ENCODE assay signal across 8 cellular contexts in the genomic region with DNA sequence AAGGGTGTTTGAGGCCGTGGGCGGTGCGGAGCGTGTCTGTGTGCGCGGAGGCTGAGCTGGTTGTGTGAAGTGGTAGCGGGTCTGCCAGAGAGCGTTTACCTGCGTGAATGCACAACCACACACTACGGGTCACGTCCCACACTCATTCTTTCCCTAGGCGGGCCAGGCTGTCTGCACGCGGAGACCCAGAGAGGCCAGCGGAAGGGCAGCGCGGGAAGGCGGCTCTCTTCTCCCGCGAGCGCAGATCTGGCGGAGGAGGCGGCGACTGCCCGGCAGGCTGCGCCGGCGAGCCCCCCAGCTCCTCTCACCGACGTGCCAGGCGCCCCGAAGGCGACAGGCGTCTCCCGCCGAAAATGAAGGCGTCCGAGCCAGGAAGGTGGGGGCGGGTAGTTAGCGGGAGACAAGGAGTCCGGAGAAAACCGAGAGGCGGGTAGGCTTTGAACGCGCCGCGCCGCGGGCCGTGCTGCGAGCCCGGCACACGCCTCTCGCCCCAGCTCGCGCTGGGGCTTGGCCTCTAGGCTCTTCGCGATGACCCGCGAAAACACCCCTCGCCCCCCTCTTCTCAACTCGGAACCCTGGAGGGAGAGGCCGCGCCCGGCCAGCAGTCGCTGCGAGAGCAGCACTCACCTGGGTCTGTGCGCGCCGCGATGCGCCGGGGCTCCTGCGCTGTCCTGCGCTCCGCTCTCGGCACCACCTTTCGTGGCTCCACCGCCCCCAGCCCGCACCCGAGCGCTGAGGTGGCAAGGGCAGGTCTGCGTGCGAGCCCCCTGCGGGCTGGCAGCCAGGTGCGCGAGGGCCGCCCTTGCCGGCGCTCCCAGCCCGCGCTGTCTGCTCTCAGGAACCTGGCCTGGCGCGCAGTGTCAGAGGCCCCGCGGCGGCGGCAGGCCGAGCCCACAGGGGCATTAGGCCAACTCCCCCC. TPM values are rescaled to one million over a fixed set of nuclear protein-coding genes. Genes with fewer than 3 reads are reported as not detected.
DNase-seq lines count a peak whose midpoint lies in the region; ATAC-seq, FAIRE-seq and TF ChIP-seq lines count a peak whose summit lies in the region.

No MANE protein-coding gene starts in this region.

- H3K9me3 ChIP-seq in Karpas-422 (ENCODE audit: low read length) = no peaks in the 10 kb centered on the region

- no peak overlapping the region for H3K27ac ChIP-seq in Karpas-422 (ENCODE audit: low read length)

- no peaks in the 10 kb centered on the region for H3K36me3 ChIP-seq in Karpas-422 (ENCODE audit: insufficient read depth, low read length)

- ATAC-seq in HG03521 (IDR thresholded peaks at IDR 0.05; ENCODE audit: unreplicated experiment) (no peak), HG03342 (IDR thresholded peaks at IDR 0.05; ENCODE audit: unreplicated experiment) (no peak)

- H3K27me3 ChIP-seq in Karpas-422 (ENCODE audit: low read length) = no peaks in the 10 kb centered on the region

- H3K36me3 Mint-ChIP-seq in endothelial cell (ENCODE audit: low read depth, unreplicated experiment) (peaks cover 3% of the 10 kb centered on the region), nephron progenitor cell (ENCODE audit: low read depth) (no peaks in the 10 kb centered on the region)

- H3K4me3 Mint-ChIP-seq in endothelial cell (ENCODE audit: unreplicated experiment) (peak overlapping the region; percentile 70), nephron progenitor cell (peak overlapping the region; percentile 65)

- H3K4me3 ChIP-seq in AG10803 (ENCODE audit: low read length) = peak overlapping the region; percentile 22
- no peak overlapping the region for H3K4me3 ChIP-seq in Karpas-422 (ENCODE audit: low read length)

- no peaks in the 10 kb centered on the region for H3K4me1 ChIP-seq in Karpas-422 (ENCODE audit: low read length)

- H3K27me3 Mint-ChIP-seq in endothelial cell (ENCODE audit: unreplicated experiment) = peaks cover 50% of the 10 kb centered on the region
- peaks cover 95% of the 10 kb centered on the region for H3K27me3 Mint-ChIP-seq in nephron progenitor cell (ENCODE audit: low read depth, poor library complexity)

- no peak overlapping the region for H2AFZ ChIP-seq in Karpas-422 (ENCODE audit: low read length)

- DNase-seq in AG10803 (ENCODE audit: low read depth) (peak; percentile 13), HTR-8/SVneo (ENCODE audit: insufficient read length, low spot score) (no peak), endothelial cell (ENCODE audit: low spot score) (no peak), nephron progenitor cell (no peak), Karpas-422 (no peak), NCI-H2029 treated with DMSO at 0.1 percent for 48 hours (lab: John Stamatoyannopoulos, UW) (no peak)

- no peak overlapping the region for H3K27ac Mint-ChIP-seq in endothelial cell (ENCODE audit: unreplicated experiment)
- H3K27ac Mint-ChIP-seq in nephron progenitor cell = no peak overlapping the region

- H3K79me2 ChIP-seq in Karpas-422 (ENCODE audit: low read length) = no peaks in the 10 kb centered on the region

- no peak for TF ChIP-seq CTCF in AG10803 (conservative IDR thresholded peaks at IDR 0.05; ENCODE audit: low read length)
- TF ChIP-seq CTCF in endothelial cell (IDR thresholded peaks at IDR 0.05; ENCODE audit: unreplicated experiment) = no peak
- TF ChIP-seq CTCF in nephron progenitor cell (IDR thresholded peaks at IDR 0.05) = no peak

- H3K4me2 ChIP-seq in Karpas-422 (ENCODE audit: low read depth, low read length, poor library complexity, severe bottlenecking) = no peak overlapping the region

- peak; percentile 42 for FAIRE-seq in HTR-8/SVneo (lab: Jason Lieb, UNC)

- H3K9me2 ChIP-seq in Karpas-422 (replicated peaks; ENCODE audit: insufficient read depth, low read length) = no peaks in the 10 kb centered on the region

- H3K9ac ChIP-seq in Karpas-422 (ENCODE audit: low read length) = no peak overlapping the region

- H4K20me1 ChIP-seq in Karpas-422 (ENCODE audit: insufficient read depth, low read depth, low read length) = no peaks in the 10 kb centered on the region

- H3K9me3 Mint-ChIP-seq in endothelial cell (ENCODE audit: unreplicated experiment) = no peaks in the 10 kb centered on the region
- no peaks in the 10 kb centered on the region for H3K9me3 Mint-ChIP-seq in nephron progenitor cell

- H3K4me1 Mint-ChIP-seq in endothelial cell (ENCODE audit: unreplicated experiment) = peaks cover 16% of the 10 kb centered on the region
- peaks cover 28% of the 10 kb centered on the region for H3K4me1 Mint-ChIP-seq in nephron progenitor cell

RNA-seq across cellular contexts. Expression of a gene that starts 2.0 kb away (rescaled TPM):
- total RNA-seq in endothelial cell (ENCODE audit: unreplicated experiment) = 0.69 TPM
- not detected in 2 replicates for total RNA-seq in Karpas-422 (2014; rRNA removed; shearing (Covaris generic); ENCODE audit: low replicate concordance)

RNA-seq across cellular contexts. Expression of a gene that starts 46.7 kb away (rescaled TPM):
- 30.6 TPM for total RNA-seq in endothelial cell (ENCODE audit: unreplicated experiment)
- 18.8 and 21.8 TPM in 2 replicates for total RNA-seq in Karpas-422 (2014; rRNA removed; shearing (Covaris generic); ENCODE audit: low replicate concordance)

RNA-seq across cellular contexts. Expression of a gene that starts 58.3 kb away (rescaled TPM):
- 16.3 TPM for total RNA-seq in endothelial cell (ENCODE audit: unreplicated experiment)
- total RNA-seq in Karpas-422 (2014; rRNA removed; shearing (Covaris generic); ENCODE audit: low replicate concordance) = 0.07 TPM in 1 of 2 replicates, not detected in the other

Comparison
In these comparisons a context has a peak if more than half of its experiments do, and no peak if none do; other contexts are left out.
1. RNA of a gene that starts 58.3 kb away (total RNA-seq): 16.3 TPM in endothelial cell (single experiment); 0.07 TPM in Karpas-422; every median in the first group is over 10 times any median in the second.